12 cellular contexts compared by ENCODE assay signal in genomic region chr7:55325371-55325792, GRCh38. TPM values are rescaled to one million over a fixed set of nuclear protein-coding genes. Genes with fewer than 3 reads are reported as not detected.
DNase-seq lines count a peak whose midpoint lies in the region; ATAC-seq and TF ChIP-seq lines count a peak whose summit lies in the region.
"Had no signal": no experiment of that assay in that cellular context is flagged by ENCODE, and none has a peak within 500 bp of the region (broad histone marks: within the 10 kb centered on the region; RNA-seq: fewer than 3 reads in every experiment).

No MANE protein-coding gene starts in this region.

- H3K36me3 ChIP-seq in osteoblast (ENCODE audit: insufficient read depth, low read length) (no peaks in the 10 kb centered on the region), H7 (replicated peaks; ENCODE audit: control insufficient read depth, insufficient read depth, low read length) (no peaks in the 10 kb centered on the region)
- H3K36me3 ChIP-seq: SJSA1 had no signal

- H3K27ac ChIP-seq in osteoblast (ENCODE audit: low read depth, low read length): no peak overlapping the region
- H3K27ac ChIP-seq: SJSA1 had no signal

- peak overlapping the region; percentile 64 for H3K4me2 ChIP-seq in osteoblast (ENCODE audit: insufficient read depth, low read length)

- peaks cover 14% of the 10 kb centered on the region for H3K4me1 ChIP-seq in osteoblast (ENCODE audit: insufficient read depth, low read length)
- H3K4me1 ChIP-seq: SJSA1 had no signal

- H3K9me3 ChIP-seq in osteoblast (ENCODE audit: low read depth, low read length): no peaks in the 10 kb centered on the region
- H3K9me3 ChIP-seq: SJSA1 had no signal

- peak; percentile 22 for DNase-seq in Ammon's horn (ENCODE audit: low spot score)
- DNase-seq in NCI-H2196 treated with DMSO at 0.1 percent for 48 hours (lab: John Stamatoyannopoulos, UW; ENCODE audit: unreplicated experiment): peak; percentile 11
- peak; percentile 10 for DNase-seq in epithelial cell of esophagus (ENCODE audit: low read depth)
- peak; percentile 95 for DNase-seq in osteoblast (ENCODE audit: insufficient read length, low spot score, missing footprints)
- no peak for DNase-seq in H7
- DNase-seq in activated CD4-positive, alpha-beta T cell treated with anti-CD3 and anti-CD28 coated beads for 48 hours: no peak
- DNase-seq in HuH-7.5 (ENCODE audit: low spot score): no peak
- DNase-seq: activated CD4-positive, alpha-beta T cell treated with anti-CD3 and anti-CD28 coated beads, Interleukin-2, amount 10 ng/mL, durations not matched to agents 7 days and 5 days; glutamatergic neuron; NCI-H187 had no signal

- H3K4me3 ChIP-seq in epithelial cell of esophagus (ENCODE audit: low read length) (no peak overlapping the region), osteoblast (ENCODE audit: insufficient read depth, low read length) (no peak overlapping the region), H7 (ENCODE audit: insufficient read depth, low read depth, low read length) (no peak overlapping the region)
- H3K4me3 ChIP-seq: SJSA1 had no signal

- TF ChIP-seq CTCF in epithelial cell of esophagus (IDR thresholded peaks at IDR 0.05; ENCODE audit: insufficient read depth, low read depth, low read length, missing control alignments) (no peak), osteoblast (IDR thresholded peaks at IDR 0.05; ENCODE audit: extremely low read depth, low read depth, low read length) (no peak)

- no peaks in the 10 kb centered on the region for H4K20me1 ChIP-seq in osteoblast (ENCODE audit: insufficient read depth, low read length)

- no peaks in the 10 kb centered on the region for H3K79me2 ChIP-seq in osteoblast (ENCODE audit: insufficient read depth, low read length)

- H3K27me3 ChIP-seq in osteoblast (ENCODE audit: insufficient read depth, low read length) (peaks cover 2% of the 10 kb centered on the region), H7 (ENCODE audit: control insufficient read depth, insufficient read depth, low read length) (no peaks in the 10 kb centered on the region)

- no peak overlapping the region for H2AFZ ChIP-seq in osteoblast (ENCODE audit: low read length)

- ATAC-seq in HG02970 (IDR thresholded peaks at IDR 0.05; ENCODE audit: low FRiP score, unreplicated experiment): no peak

RNA-seq across cellular contexts. Expression of gene LANCL2, which starts 39.8 kb away (rescaled TPM):
- 17.4 and 19.2 TPM in 2 replicates for total RNA-seq in osteoblast
- 7.1 and 10.7 TPM in 2 replicates for total RNA-seq in H7 (2014; rRNA removed; shearing (Covaris generic))

Comparison
In these comparisons a context has a peak if more than half of its experiments do, and no peak if none do; other contexts are left out.
1. DNase-seq: peak in Ammon's horn (single experiment), NCI-H2196 treated with DMSO at 0.1 percent for 48 hours (single experiment), epithelial cell of esophagus (single experiment) and osteoblast (single experiment); none in H7 (single experiment), activated CD4-positive, alpha-beta T cell treated with anti-CD3 and anti-CD28 coated beads for 48 hours (single experiment) and HuH-7.5 (single experiment).